ENCODE assay signal across 8 cellular contexts in genomic region chr10:4825868-4826787, GRCh38. TPM values are rescaled to one million over a fixed set of nuclear protein-coding genes. Genes with fewer than 3 reads are reported as not detected.
A peak's percentile ranks its signal among the peaks of the same experiment; 100 is the strongest.
DNase-seq lines count a peak whose midpoint lies in the region; ATAC-seq and TF ChIP-seq lines count a peak whose summit lies in the region.

TSS of gene AKR1E2 (plus strand) at chr10:4826207. CDS start at chr10:4826325, 118 bp downstream.

- DNase-seq in EH (ENCODE audit: low read depth) = peak; percentile 85
- peak; percentile 92 for DNase-seq in amniotic epithelial cell (ENCODE audit: low read depth)
- peak; percentile 85 to 96 for DNase-seq in cardiac muscle cell (ENCODE audit: low read depth in 1 of 2, low spot score in 1 of 2)
- peak; percentile 91 for DNase-seq in osteocyte (ENCODE audit: extremely low spot score, unreplicated experiment)
- peak; percentile 93 to 96 for DNase-seq in suprapubic skin (ENCODE audit: low spot score in 2 of 2)
- DNase-seq in NCI-H2196 treated with DMSO at 0.1 percent for 48 hours (lab: John Stamatoyannopoulos, UW; ENCODE audit: unreplicated experiment) = no peak

- peak within 1 kb of the TSS; percentile 84 for H3K4me3 Mint-ChIP-seq in T-helper 1 cell treated with Interleukin-12 subunit alpha and Interleukin-12 subunit beta and Interleukin-4 antibody, amounts not matched to agents 30 μg/mL and 1 μg/mL, for 36 hours
- peak within 1 kb of the TSS; percentile 74 for H3K4me3 Mint-ChIP-seq in osteocyte (ENCODE audit: unreplicated experiment)

- peak; percentile 75 for ATAC-seq in HG03432 (IDR thresholded peaks at IDR 0.05; ENCODE audit: unreplicated experiment)

- peak within 1 kb of the TSS; percentile 78 for H3K27ac ChIP-seq in cardiac muscle cell
- peak within 1 kb of the TSS; percentile 91 for H3K27ac ChIP-seq in suprapubic skin

- TF ChIP-seq POLR2A in suprapubic skin (IDR thresholded peaks at IDR 0.05) = peak; percentile 27 to 43

- no peaks in the 10 kb centered on the region for H3K9me3 Mint-ChIP-seq in T-helper 1 cell treated with Interleukin-12 subunit alpha and Interleukin-12 subunit beta and Interleukin-4 antibody, amounts not matched to agents 30 μg/mL and 1 μg/mL, for 36 hours
- peaks cover 6% of the 10 kb centered on the region for H3K9me3 Mint-ChIP-seq in osteocyte (ENCODE audit: unreplicated experiment)

- H3K36me3 Mint-ChIP-seq in T-helper 1 cell treated with Interleukin-12 subunit alpha and Interleukin-12 subunit beta and Interleukin-4 antibody, amounts not matched to agents 30 μg/mL and 1 μg/mL, for 36 hours (ENCODE audit: low read depth) = peaks cover 7% of the 10 kb centered on the region
- peaks cover 2% of the 10 kb centered on the region for H3K36me3 Mint-ChIP-seq in osteocyte (ENCODE audit: unreplicated experiment)

- no peaks in the 10 kb centered on the region for H3K36me3 ChIP-seq in cardiac muscle cell
- H3K36me3 ChIP-seq in suprapubic skin = no peaks in the 10 kb centered on the region

- WGBS in suprapubic skin = 13% methylated on average over 37 of the region's 87 CpGs

- peaks cover 13% of the 10 kb centered on the region for H3K4me1 Mint-ChIP-seq in T-helper 1 cell treated with Interleukin-12 subunit alpha and Interleukin-12 subunit beta and Interleukin-4 antibody, amounts not matched to agents 30 μg/mL and 1 μg/mL, for 36 hours (ENCODE audit: low read depth)
- H3K4me1 Mint-ChIP-seq in osteocyte (ENCODE audit: unreplicated experiment) = peaks cover 16% of the 10 kb centered on the region

- peaks cover 52% of the 10 kb centered on the region for H3K27me3 Mint-ChIP-seq in T-helper 1 cell treated with Interleukin-12 subunit alpha and Interleukin-12 subunit beta and Interleukin-4 antibody, amounts not matched to agents 30 μg/mL and 1 μg/mL, for 36 hours (ENCODE audit: low read depth)
- peaks cover 16% of the 10 kb centered on the region for H3K27me3 Mint-ChIP-seq in osteocyte (ENCODE audit: unreplicated experiment)

- no peak for TF ChIP-seq EP300 in suprapubic skin (IDR thresholded peaks at IDR 0.05)

- peak; percentile 3 for TF ChIP-seq CTCF in cardiac muscle cell (IDR thresholded peaks at IDR 0.05; ENCODE audit: low read depth, low read length)
- TF ChIP-seq CTCF in osteocyte (IDR thresholded peaks at IDR 0.05) = no peak
- TF ChIP-seq CTCF in suprapubic skin (IDR thresholded peaks at IDR 0.05) = no peak

- H3K27me3 ChIP-seq in cardiac muscle cell (no peaks in the 10 kb centered on the region), suprapubic skin (no peaks in the 10 kb centered on the region)

- H3K4me3 ChIP-seq in cardiac muscle cell (peak within 1 kb of the TSS; percentile 38), suprapubic skin (peak within 1 kb of the TSS; percentile 59)

- H3K4me1 ChIP-seq in cardiac muscle cell (ENCODE audit: low read depth) (peaks cover 10% of the 10 kb centered on the region), suprapubic skin (peaks cover 12% of the 10 kb centered on the region)

- H3K9me3 ChIP-seq in cardiac muscle cell (ENCODE audit: low read depth) (no peaks in the 10 kb centered on the region), suprapubic skin (no peaks in the 10 kb centered on the region)

- H3K27ac Mint-ChIP-seq in T-helper 1 cell treated with Interleukin-12 subunit alpha and Interleukin-12 subunit beta and Interleukin-4 antibody, amounts not matched to agents 30 μg/mL and 1 μg/mL, for 36 hours = peak within 1 kb of the TSS; percentile 58
- peak within 1 kb of the TSS; percentile 81 for H3K27ac Mint-ChIP-seq in osteocyte (ENCODE audit: unreplicated experiment)

RNA-seq across cellular contexts. Expression of gene AKR1E2, which starts in this region (rescaled TPM):
- total RNA-seq in cardiac muscle cell (1.8 and 6.6 TPM in 2 replicates), osteocyte (1.7 and 2.5 TPM in 2 replicates), suprapubic skin (1 to 10 TPM; 1.9 to 6.7 (median 4.3) TPM)
- polyA plus RNA-seq in cardiac muscle cell = 0.68 and 3.3 TPM in 2 replicates
